Comparison of ENCODE assay signal across 14 cellular contexts in the genomic region with DNA sequence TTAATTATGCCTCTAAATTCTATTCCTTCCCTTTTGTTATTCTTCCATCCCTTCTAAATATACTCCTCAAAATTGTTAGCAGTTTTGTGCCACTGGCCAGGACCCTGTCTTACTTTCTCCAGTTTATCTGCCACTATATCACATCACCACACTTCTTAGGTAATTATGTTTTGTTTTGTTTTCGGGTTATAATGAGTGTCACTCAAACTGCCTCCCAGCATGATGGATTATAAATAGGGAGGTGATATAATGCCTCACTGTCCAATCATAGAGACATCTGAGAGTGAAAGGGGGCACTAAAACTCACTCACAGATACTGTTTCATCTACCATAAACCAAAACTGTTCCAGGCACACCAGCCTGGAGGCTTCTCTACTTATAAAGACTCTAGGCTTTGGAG. TPM values are rescaled to one million over a fixed set of nuclear protein-coding genes. Genes with fewer than 3 reads are reported as not detected.
DNase-seq lines count a peak whose midpoint lies in the region; ATAC-seq lines count a peak whose summit lies in the region.
"Had no signal": no experiment of that assay in that cellular context is flagged by ENCODE, and none has a peak within 500 bp of the region (broad histone marks: within the 10 kb centered on the region; RNA-seq: fewer than 3 reads in every experiment).

No MANE protein-coding gene starts in this region.

- no peaks in the 10 kb centered on the region for H3K9me3 ChIP-seq in KOPT-K1 (ENCODE audit: insufficient read depth, low read length, poor library complexity, severe bottlenecking)
- H3K9me3 ChIP-seq in aorta (ENCODE audit: control insufficient read depth, low read length): no peaks in the 10 kb centered on the region
- H3K9me3 ChIP-seq: thoracic aorta had no signal

- H3K4me3 ChIP-seq in aorta (ENCODE audit: low read length in 2 of 2): no peak overlapping the region
- H3K4me3 ChIP-seq: thoracic aorta had no signal

- H3K4me1 Mint-ChIP-seq in activated T-cell treated with anti-CD3 and anti-CD28 coated beads, Interleukin-2, amount 50 U/mL, for 72 hours (ENCODE audit: low read depth): peaks cover 56% of the 10 kb centered on the region
- H3K4me1 Mint-ChIP-seq in activated CD8-positive, alpha-beta T cell treated with anti-CD3 and anti-CD28 coated beads, Interleukin-2, amount 10 ng/mL, durations not matched to agents 7 days and 5 days (ENCODE audit: low read depth): peaks cover 49% of the 10 kb centered on the region
- H3K4me1 Mint-ChIP-seq in natural killer cell treated with Interleukin-12 subunit alpha and Interleukin-12 subunit beta and Interleukin-15 and Interleukin-18, amount 100 ng/mL, for 72 hours (ENCODE audit: low read depth in 2 of 2): peaks cover 33 to 56% of the 10 kb centered on the region in 2 donors

- no peaks in the 10 kb centered on the region for H3K9me3 Mint-ChIP-seq in activated T-cell treated with anti-CD3 and anti-CD28 coated beads, Interleukin-2, amount 50 U/mL, for 72 hours
- no peaks in the 10 kb centered on the region for H3K9me3 Mint-ChIP-seq in activated CD8-positive, alpha-beta T cell treated with anti-CD3 and anti-CD28 coated beads, Interleukin-2, amount 10 ng/mL, durations not matched to agents 7 days and 5 days (ENCODE audit: insufficient read depth)
- H3K9me3 Mint-ChIP-seq in natural killer cell treated with Interleukin-12 subunit alpha and Interleukin-12 subunit beta and Interleukin-15 and Interleukin-18, amount 100 ng/mL, for 72 hours: no peaks in the 10 kb centered on the region
- H3K9me3 Mint-ChIP-seq: memory B cell had no signal

- H3K27me3 Mint-ChIP-seq in activated T-cell treated with anti-CD3 and anti-CD28 coated beads, Interleukin-2, amount 50 U/mL, for 72 hours (ENCODE audit: low read depth): no peaks in the 10 kb centered on the region
- H3K27me3 Mint-ChIP-seq in activated CD8-positive, alpha-beta T cell treated with anti-CD3 and anti-CD28 coated beads, Interleukin-2, amount 10 ng/mL, durations not matched to agents 7 days and 5 days (ENCODE audit: low read depth): no peaks in the 10 kb centered on the region
- peaks cover 0 to 3% of the 10 kb centered on the region in 2 donors for H3K27me3 Mint-ChIP-seq in natural killer cell treated with Interleukin-12 subunit alpha and Interleukin-12 subunit beta and Interleukin-15 and Interleukin-18, amount 100 ng/mL, for 72 hours

- CTCF ChIA-PET in activated CD8-positive, alpha-beta T cell treated with anti-CD3 and anti-CD28 coated beads, Interleukin-2, amount 10 ng/mL, durations not matched to agents 7 days and 5 days (lab: Charles Lee): interaction anchor here (1.2 to 7.8 kb wide), 5 partner anchors 14 to 35 kb away, joined by 5 to 157 read pairs (median 56); a partner anchor contains a TSS

- H3K4me1 ChIP-seq in aorta (ENCODE audit: control insufficient read depth in 1 of 2, insufficient read depth in 2 of 2, low read length in 2 of 2): no peaks in the 10 kb centered on the region

- no peaks in the 10 kb centered on the region for H3K27me3 ChIP-seq in aorta (ENCODE audit: control insufficient read depth in 1 of 2, insufficient read depth in 2 of 2, low read length in 1 of 2)

- H3K36me3 ChIP-seq in KOPT-K1 (ENCODE audit: insufficient read depth, low read length): peaks cover 21% of the 10 kb centered on the region
- no peaks in the 10 kb centered on the region for H3K36me3 ChIP-seq in aorta (ENCODE audit: control insufficient read depth in 1 of 2, insufficient read depth in 2 of 2, low read length in 1 of 2)
- H3K36me3 ChIP-seq: thoracic aorta had no signal

- ATAC-seq in activated T-cell treated with anti-CD3 and anti-CD28 coated beads, Interleukin-2, amount 50 U/mL, for 72 hours (replicated peaks in 1 of 2): peak in 1 of 2 donors; percentile 14
- ATAC-seq in activated CD8-positive, alpha-beta T cell treated with anti-CD3 and anti-CD28 coated beads, Interleukin-2, amount 10 ng/mL, durations not matched to agents 7 days and 5 days: no peak
- ATAC-seq in natural killer cell treated with Interleukin-12 subunit alpha and Interleukin-12 subunit beta and Interleukin-15 and Interleukin-18, amount 100 ng/mL, for 72 hours: no peak
- no peak for ATAC-seq in aorta (ENCODE audit: low FRiP score)

- POLR2A ChIA-PET in activated CD8-positive, alpha-beta T cell treated with anti-CD3 and anti-CD28 coated beads, Interleukin-2, amount 10 ng/mL, durations not matched to agents 7 days and 5 days (lab: Charles Lee): interaction anchor here (0.7 to 7.6 kb wide), 5 partner anchors 12 to 39 kb away, joined by 3 to 372 read pairs (median 43); a partner anchor contains a TSS

- H3K27ac Mint-ChIP-seq in activated T-cell treated with anti-CD3 and anti-CD28 coated beads, Interleukin-2, amount 50 U/mL, for 72 hours: peak overlapping the region; percentile 80
- H3K27ac Mint-ChIP-seq in activated CD8-positive, alpha-beta T cell treated with anti-CD3 and anti-CD28 coated beads, Interleukin-2, amount 10 ng/mL, durations not matched to agents 7 days and 5 days: peak overlapping the region; percentile 62
- H3K27ac Mint-ChIP-seq in natural killer cell treated with Interleukin-12 subunit alpha and Interleukin-12 subunit beta and Interleukin-15 and Interleukin-18, amount 100 ng/mL, for 72 hours: peak overlapping the region; percentile 36 to 61
- H3K27ac Mint-ChIP-seq: B cell, memory B cell had no signal

- WGBS in aorta, 2 donors: 87 to 95% methylated on average over 1 of the region's 1 CpG

- H3K4me3 Mint-ChIP-seq in activated T-cell treated with anti-CD3 and anti-CD28 coated beads, Interleukin-2, amount 50 U/mL, for 72 hours: peak overlapping the region; percentile 49 to 78
- peak overlapping the region; percentile 92 for H3K4me3 Mint-ChIP-seq in activated CD8-positive, alpha-beta T cell treated with anti-CD3 and anti-CD28 coated beads, Interleukin-2, amount 10 ng/mL, durations not matched to agents 7 days and 5 days
- H3K4me3 Mint-ChIP-seq in natural killer cell treated with Interleukin-12 subunit alpha and Interleukin-12 subunit beta and Interleukin-15 and Interleukin-18, amount 100 ng/mL, for 72 hours: peak overlapping the region; percentile 73
- H3K4me3 Mint-ChIP-seq: B cell, memory B cell had no signal

- no peak for DNase-seq in activated T-cell treated with anti-CD3 and anti-CD28 coated beads, Interleukin-2, amount 50 U/mL, for 72 hours
- no peak for DNase-seq in activated T-cell treated with anti-CD3 and anti-CD28 coated beads, Interleukin-2, amount 50 U/mL, for 1 hour
- no peak for DNase-seq in activated CD8-positive, alpha-beta T cell treated with anti-CD3 and anti-CD28 coated beads, Interleukin-2, amount 10 ng/mL, durations not matched to agents 7 days and 5 days
- no peak for DNase-seq in natural killer cell treated with Interleukin-12 subunit alpha and Interleukin-12 subunit beta and Interleukin-15 and Interleukin-18, amount 100 ng/mL, for 72 hours (ENCODE audit: low spot score)
- DNase-seq in aorta: no peak
- DNase-seq in NCI-H1092 (lab: John Stamatoyannopoulos, UW): no peak
- DNase-seq: DMS 273 treated with DMSO at 0.1 percent for 48 hours; NK-92 treated with Interleukin-12 subunit alpha and Interleukin-12 subunit beta, amount 100 ng/mL, for 24 hours; RPMI8226 had no signal

- H3K27ac ChIP-seq in KOPT-K1 (ENCODE audit: low read depth, low read length, poor library complexity, severe bottlenecking) (peak overlapping the region; percentile 95), aorta (ENCODE audit: low read depth in 1 of 2, low read length in 2 of 2) (no peak overlapping the region)
- H3K27ac ChIP-seq: thoracic aorta had no signal

- peaks cover 2 to 3% of the 10 kb centered on the region in 2 donors for H3K36me3 Mint-ChIP-seq in activated T-cell treated with anti-CD3 and anti-CD28 coated beads, Interleukin-2, amount 50 U/mL, for 72 hours (ENCODE audit: insufficient read depth in 2 of 2)
- peaks cover 67% of the 10 kb centered on the region for H3K36me3 Mint-ChIP-seq in activated CD8-positive, alpha-beta T cell treated with anti-CD3 and anti-CD28 coated beads, Interleukin-2, amount 10 ng/mL, durations not matched to agents 7 days and 5 days (ENCODE audit: low read depth)
- H3K36me3 Mint-ChIP-seq in natural killer cell treated with Interleukin-12 subunit alpha and Interleukin-12 subunit beta and Interleukin-15 and Interleukin-18, amount 100 ng/mL, for 72 hours: peaks cover 7% of the 10 kb centered on the region

- intact Hi-C loops in aorta (cut with DNase I): no loop called here

RNA-seq across cellular contexts. Expression of a gene that starts 3.5 kb away (rescaled TPM):
- 10 to 100 TPM in 1 of 2 donors, 1 to 10 TPM in 1; 5.4 to 17.8 TPM for total RNA-seq in activated T-cell treated with anti-CD3 and anti-CD28 coated beads, Interleukin-2, amount 50 U/mL, for 72 hours
- total RNA-seq in activated CD8-positive, alpha-beta T cell treated with anti-CD3 and anti-CD28 coated beads, Interleukin-2, amount 10 ng/mL, durations not matched to agents 7 days and 5 days: 10 to 100 TPM; 72.4 to 74.5 TPM
- 1 to 10 TPM; 2.2 to 6.8 TPM for total RNA-seq in natural killer cell treated with Interleukin-12 subunit alpha and Interleukin-12 subunit beta and Interleukin-15 and Interleukin-18, amount 100 ng/mL, for 72 hours
- total RNA-seq in aorta: 1 to 10 TPM; 4.9 to 8.9 TPM
- polyA plus RNA-seq in aorta: 1 to 10 TPM; 1.7 to 8.3 TPM
- total RNA-seq: HT1080 had no signal

RNA-seq across cellular contexts. Expression of a gene that starts 15.3 kb away (rescaled TPM):
- 10 to 100 TPM in 1 of 2 donors, 1 to 10 TPM in 1; 5.7 to 10.6 TPM for total RNA-seq in activated T-cell treated with anti-CD3 and anti-CD28 coated beads, Interleukin-2, amount 50 U/mL, for 72 hours
- 10 to 100 TPM; 84.0 to 90.8 TPM for total RNA-seq in activated CD8-positive, alpha-beta T cell treated with anti-CD3 and anti-CD28 coated beads, Interleukin-2, amount 10 ng/mL, durations not matched to agents 7 days and 5 days
- 1 to 10 TPM; 5.7 to 6.4 TPM for total RNA-seq in natural killer cell treated with Interleukin-12 subunit alpha and Interleukin-12 subunit beta and Interleukin-15 and Interleukin-18, amount 100 ng/mL, for 72 hours
- total RNA-seq in aorta: 1 to 10 TPM; 3.7 to 5.3 TPM
- 1 to 10 TPM; 2.4 to 7.4 TPM for polyA plus RNA-seq in aorta

RNA-seq across cellular contexts. Expression of a gene that starts 36.2 kb away (rescaled TPM):
- total RNA-seq in activated T-cell treated with anti-CD3 and anti-CD28 coated beads, Interleukin-2, amount 50 U/mL, for 72 hours: 10 to 100 TPM; 52.1 to 73.9 TPM
- 10 to 100 TPM; 76.9 to 87.0 TPM for total RNA-seq in activated CD8-positive, alpha-beta T cell treated with anti-CD3 and anti-CD28 coated beads, Interleukin-2, amount 10 ng/mL, durations not matched to agents 7 days and 5 days
- total RNA-seq in natural killer cell treated with Interleukin-12 subunit alpha and Interleukin-12 subunit beta and Interleukin-15 and Interleukin-18, amount 100 ng/mL, for 72 hours: 10 to 100 TPM; 17.2 to 66.1 TPM
- total RNA-seq in aorta: 10 to 100 TPM in 1 of 2 donors, 1 to 10 TPM in 1; 6.7 to 27.6 TPM
- 1 to 10 TPM in 1 of 2 donors, under 1 TPM in 1; 0.63 to 1.6 TPM for polyA plus RNA-seq in aorta

Comparison
In these comparisons a context has a peak if more than half of its experiments do, and no peak if none do; other contexts are left out.
1. RNA of a gene that starts 15.3 kb away (total RNA-seq): 84.0 to 90.8 TPM in activated CD8-positive, alpha-beta T cell treated with anti-CD3 and anti-CD28 coated beads, Interleukin-2, amount 10 ng/mL, durations not matched to agents 7 days and 5 days; 5.7 to 10.6 TPM in activated T-cell treated with anti-CD3 and anti-CD28 coated beads, Interleukin-2, amount 50 U/mL, for 72 hours, 5.7 to 6.4 TPM in natural killer cell treated with Interleukin-12 subunit alpha and Interleukin-12 subunit beta and Interleukin-15 and Interleukin-18, amount 100 ng/mL, for 72 hours and 3.7 to 5.3 TPM in aorta; every median in the first group is over 4 times any median in the second.
2. Peak in every context shown above with its lines, with median percentiles within 50 percentile points of each other: H3K27ac Mint-ChIP-seq and H3K4me3 Mint-ChIP-seq.